ENCODE assay signal across 9 cellular contexts in genomic region chrX:154517101-154517781, GRCh38. TPM values are rescaled to one million over a fixed set of nuclear protein-coding genes. Genes with fewer than 3 reads are reported as not detected.
DNase-seq lines count a peak whose midpoint lies in the region; ATAC-seq and TF ChIP-seq lines count a peak whose summit lies in the region.
"Had no signal": no experiment of that assay in that cellular context is flagged by ENCODE, and none has a peak within 500 bp of the region (broad histone marks: within the 10 kb centered on the region; RNA-seq: fewer than 3 reads in every experiment).

No MANE protein-coding gene starts in this region.

- peak overlapping the region; percentile 71 for H3K27ac ChIP-seq in CD4-positive, CD25-positive, alpha-beta regulatory T cell (ENCODE audit: insufficient read depth, low read length, poor library complexity, severe bottlenecking)
- peak overlapping the region; percentile 86 for H3K27ac ChIP-seq in VCaP
- peak overlapping the region; percentile 87 for H3K27ac ChIP-seq in psoas muscle
- no peak overlapping the region for H3K27ac ChIP-seq in WERI-Rb-1

- H3K4me1 Mint-ChIP-seq in CD4-positive, CD25-positive, alpha-beta regulatory T cell: peaks cover 0 to 25% (median 5%) of the 10 kb centered on the region in 4 donors

- no peak for DNase-seq in CD4-positive, CD25-positive, alpha-beta regulatory T cell
- DNase-seq in left ventricle myocardium superior (peak; percentile 44), psoas muscle (no peak), NCI-H1694 treated with DMSO at 0.1 percent for 48 hours (lab: John Stamatoyannopoulos, UW) (no peak), WERI-Rb-1 (no peak), GM19240 (ENCODE audit: insufficient read length, low spot score) (no peak), T-helper 2 cell (no peak)
- DNase-seq: SK-N-SH had no signal

- no peaks in the 10 kb centered on the region for H3K27me3 ChIP-seq in CD4-positive, CD25-positive, alpha-beta regulatory T cell (ENCODE audit: control insufficient read depth, insufficient read depth, low read length)
- H3K27me3 ChIP-seq in psoas muscle (ENCODE audit: insufficient read depth in 3 of 3, low read length in 2 of 3): no peaks in the 10 kb centered on the region
- peaks cover 8% of the 10 kb centered on the region for H3K27me3 ChIP-seq in WERI-Rb-1 (ENCODE audit: insufficient read depth, low read depth, severe bottlenecking)

- H3K9me3 Mint-ChIP-seq in CD4-positive, CD25-positive, alpha-beta regulatory T cell: no peaks in the 10 kb centered on the region

- no peak for TF ChIP-seq CTCF in VCaP (conservative IDR thresholded peaks at IDR 0.05)
- no peak for TF ChIP-seq CTCF in psoas muscle (IDR thresholded peaks at IDR 0.05)
- TF ChIP-seq CTCF in WERI-Rb-1 (IDR thresholded peaks at IDR 0.05; ENCODE audit: low read depth, low read length): no peak

- intact Hi-C loops in left ventricle myocardium superior (cut with micrococcal nuclease) (no loop called here), psoas muscle (cut with DNase I) (no loop called here)

- H3K27me3 Mint-ChIP-seq in CD4-positive, CD25-positive, alpha-beta regulatory T cell: no peaks in the 10 kb centered on the region

- WGBS in psoas muscle, 3 donors: 44 to 57% (median 49%) methylated on average over 19 to 25 of the region's 25 CpGs

- H3K4me3 ChIP-seq in CD4-positive, CD25-positive, alpha-beta regulatory T cell (ENCODE audit: low read depth, low read length): peak overlapping the region; percentile 80
- peak overlapping the region; percentile 76 for H3K4me3 ChIP-seq in psoas muscle
- H3K4me3 ChIP-seq in WERI-Rb-1 (ENCODE audit: low read depth, low read length): no peak overlapping the region

- no peak overlapping the region for H3K27ac Mint-ChIP-seq in CD4-positive, CD25-positive, alpha-beta regulatory T cell

- ATAC-seq in CD4-positive, CD25-positive, alpha-beta regulatory T cell (ENCODE audit: low read depth in 2 of 2): no peak
- ATAC-seq in left ventricle myocardium superior (peak; percentile 1), psoas muscle (peak in 1 of 4 donors; percentile 8)

- peaks cover 5% of the 10 kb centered on the region for H3K36me3 Mint-ChIP-seq in CD4-positive, CD25-positive, alpha-beta regulatory T cell

- no peaks in the 10 kb centered on the region for H3K9me3 ChIP-seq in CD4-positive, CD25-positive, alpha-beta regulatory T cell (ENCODE audit: control insufficient read depth in 2 of 2, low read length in 2 of 2)
- no peaks in the 10 kb centered on the region for H3K9me3 ChIP-seq in psoas muscle
- H3K9me3 ChIP-seq in WERI-Rb-1 (ENCODE audit: severe bottlenecking): peaks cover 3% of the 10 kb centered on the region
- H3K9me3 ChIP-seq: SK-N-SH had no signal

- no peaks in the 10 kb centered on the region for H3K36me3 ChIP-seq in CD4-positive, CD25-positive, alpha-beta regulatory T cell (ENCODE audit: control insufficient read depth, insufficient read depth, low read length)
- H3K36me3 ChIP-seq in psoas muscle (ENCODE audit: insufficient read depth in 1 of 2, low read depth in 1 of 2): no peaks in the 10 kb centered on the region
- H3K36me3 ChIP-seq in WERI-Rb-1: no peaks in the 10 kb centered on the region; the same call in none of the 2 replicates

- peak overlapping the region; percentile 9 to 89 (median 51) for H3K4me3 Mint-ChIP-seq in CD4-positive, CD25-positive, alpha-beta regulatory T cell

- peaks cover 14% of the 10 kb centered on the region for H3K4me1 ChIP-seq in CD4-positive, CD25-positive, alpha-beta regulatory T cell (ENCODE audit: control insufficient read depth, insufficient read depth, low read length, poor library complexity, severe bottlenecking)
- no peaks in the 10 kb centered on the region for H3K4me1 ChIP-seq in psoas muscle

RNA-seq across cellular contexts. Expression of gene FAM3A, which starts 1.2 kb away (rescaled TPM):
- total RNA-seq in CD4-positive, CD25-positive, alpha-beta regulatory T cell: 28.2 TPM
- polyA plus RNA-seq in CD4-positive, CD25-positive, alpha-beta regulatory T cell: 10 to 100 TPM; 13.4 to 21.5 (median 19.0) TPM
- total RNA-seq in left ventricle myocardium superior (62.5 TPM), psoas muscle (10 to 100 TPM; 29.7 to 34.8 (median 32.8) TPM)
- polyA plus RNA-seq in psoas muscle: 10 to 100 TPM; 37.5 to 40.4 (median 37.7) TPM

RNA-seq across cellular contexts. Expression of gene SLC10A3, which starts 26.8 kb away (rescaled TPM):
- 18.4 TPM for total RNA-seq in CD4-positive, CD25-positive, alpha-beta regulatory T cell
- polyA plus RNA-seq in CD4-positive, CD25-positive, alpha-beta regulatory T cell: 10 to 100 TPM; 32.8 to 40.2 (median 36.7) TPM
- total RNA-seq in left ventricle myocardium superior: 12.2 TPM
- 10 to 100 TPM in 3 of 4 donors, 1 to 10 TPM in 1; 7.2 to 15.7 (median 13.8) TPM for total RNA-seq in psoas muscle
- polyA plus RNA-seq in psoas muscle: 10 to 100 TPM; 16.3 to 39.8 (median 32.2) TPM

RNA-seq across cellular contexts. Expression of gene G6PD, which starts 29.4 kb away (rescaled TPM):
- 36.5 TPM for total RNA-seq in CD4-positive, CD25-positive, alpha-beta regulatory T cell
- polyA plus RNA-seq in CD4-positive, CD25-positive, alpha-beta regulatory T cell: 1 to 10 TPM; 2.3 to 5.2 (median 4.2) TPM
- total RNA-seq in left ventricle myocardium superior (10.4 TPM), psoas muscle (1 to 10 TPM; 6.2 to 9.1 (median 7.1) TPM)
- 1 to 10 TPM; 3.2 to 7.8 (median 4.6) TPM for polyA plus RNA-seq in psoas muscle

RNA-seq across cellular contexts. Expression of gene IKBKG, which starts 30.2 kb away (rescaled TPM):
- total RNA-seq in CD4-positive, CD25-positive, alpha-beta regulatory T cell: 48.0 TPM
- polyA plus RNA-seq in CD4-positive, CD25-positive, alpha-beta regulatory T cell: 10 to 100 TPM; 27.9 to 39.6 (median 33.5) TPM
- total RNA-seq in left ventricle myocardium superior (15.5 TPM), psoas muscle (10 to 100 TPM; 11.3 to 27.5 (median 16.9) TPM)
- polyA plus RNA-seq in psoas muscle: 10 to 100 TPM; 16.9 to 28.8 (median 22.8) TPM

RNA-seq across cellular contexts. Expression of gene UBL4A, which starts 30.8 kb away (rescaled TPM):
- total RNA-seq in CD4-positive, CD25-positive, alpha-beta regulatory T cell: 12.5 TPM
- polyA plus RNA-seq in CD4-positive, CD25-positive, alpha-beta regulatory T cell: 10 to 100 TPM; 51.8 to 59.5 (median 55.0) TPM
- total RNA-seq in left ventricle myocardium superior (58.6 TPM), psoas muscle (10 to 100 TPM; 38.3 to 69.9 (median 46.3) TPM)
- polyA plus RNA-seq in psoas muscle: 100 to 1,000 TPM in 2 of 3 donors, 10 to 100 TPM in 1; 64.4 to 118 (median 106) TPM
